ENCODE assay signal across 1 cellular context in genomic region chr17:61414936-61415251, GRCh38.
TF ChIP-seq lines count a peak whose summit lies in the region.

No MANE protein-coding gene starts in this region.

TF ChIP-seq in IMR-90, 13 proteins besides CTCF, POLR2A, EP300 and RAD21 (continued from another document):
- TF ChIP-seq MXI1 (IDR thresholded peaks at IDR 0.05; ENCODE audit: borderline replicate concordance, low read depth, low read length) (no peak), MAZ (IDR thresholded peaks at IDR 0.05; ENCODE audit: borderline replicate concordance, low read depth, low read length) (no peak), CHD1 (IDR thresholded peaks at IDR 0.05; ENCODE audit: low read depth, low read length) (no peak), CEBPB (IDR thresholded peaks at IDR 0.05; ENCODE audit: low read depth, low read length) (no peak), SMC3 (IDR thresholded peaks at IDR 0.05; ENCODE audit: low read depth, low read length) (no peak), NFE2L2 (IDR thresholded peaks at IDR 0.05; ENCODE audit: low read depth, low read length) (no peak), ELK1 (IDR thresholded peaks at IDR 0.05; ENCODE audit: borderline replicate concordance, low read depth, low read length) (no peak), BHLHE40 (IDR thresholded peaks at IDR 0.05; ENCODE audit: low read depth, low read length) (no peak), FOS (IDR thresholded peaks at IDR 0.05; ENCODE audit: low read depth, low read length) (no peak), USF2 (IDR thresholded peaks at IDR 0.05; ENCODE audit: low read depth, low read length) (no peak), MAFK (IDR thresholded peaks at IDR 0.05; ENCODE audit: low read depth, low read length) (no peak), RCOR1 (IDR thresholded peaks at IDR 0.05; ENCODE audit: insufficient replicate concordance, low read length) (no peak)
TF ChIP-seq in IMR-90: peak in this region for 0.
